Comparison of ENCODE assay signal across 17 cellular contexts in genomic region chr13:67443901-67444300, GRCh38.
"Had no signal": no experiment of that assay in that cellular context is flagged by ENCODE, and none has a peak within 500 bp of the region (broad histone marks: within the 10 kb centered on the region; RNA-seq: fewer than 3 reads in every experiment).

No MANE protein-coding gene starts in this region.

- H3K4me3 ChIP-seq: MG63 had no signal

- DNase-seq: KBM-7, MG63, NCI-H1092, NCI-H1436 treated with DMSO at 0.1 percent for 48 hours, NCI-H1694, NCI-H1930, NCI-H2081, NCI-H2107, NCI-H2227 treated with DMSO at 0.1 percent for 48 hours, NCI-H524, NCI-H526 treated with DMSO at 0.1 percent for 48 hours, NCI-H774, SHP77, SK-N-SH, T-helper 1 cell, T-helper 17 cell had no signal

- H3K9ac ChIP-seq: SK-N-SH had no signal

- H3K9me3 ChIP-seq: MG63, SK-N-SH had no signal

- ATAC-seq: T-helper 17 cell had no signal

- H3K4me2 ChIP-seq: SK-N-SH had no signal

- H3K36me3 ChIP-seq: MG63 had no signal

- H3K27me3 ChIP-seq: MG63 had no signal

- H3K27ac ChIP-seq: RWPE1 had no signal

- H3K9me2 ChIP-seq: SK-N-SH had no signal
